ENCODE assay signal across 8 cellular contexts in genomic region chr21:44875341-44875740, GRCh38. TPM values are rescaled to one million over a fixed set of nuclear protein-coding genes. Genes with fewer than 3 reads are reported as not detected.
DNase-seq lines count a peak whose midpoint lies in the region; ATAC-seq, FAIRE-seq and TF ChIP-seq lines count a peak whose summit lies in the region.

No MANE protein-coding gene starts in this region.

- no peak for TF ChIP-seq POLR2A in GM12878 (IDR thresholded peaks at IDR 0.05; ENCODE audit: low read depth, low read length)

- FAIRE-seq in GM12878 (lab: Jason Lieb, UNC), result no peak

- peak overlapping the region; percentile 73 for H2AFZ ChIP-seq in GM12878 (ENCODE audit: control insufficient read depth, low read depth, low read length)

- intact Hi-C loops in CD8-positive, alpha-beta T cell (cut with DNase I, micrococcal nuclease), result loop anchor here (1.0 to 5.0 kb wide), 6 partner anchors 17 to 537 kb away; partner anchors contain the start of gene CFAP410 (in 1 of the 2)
- intact Hi-C loops in GM12878 (cut with micrococcal nuclease; ENCODE audit: unreplicated experiment), result loop anchor here (2.0 kb wide), 1 partner anchor 55 kb away; no protein-coding TSS in a partner anchor
- intact Hi-C loops in tibial artery (cut with DNase I; ENCODE audit: low total_unique reads), result loop anchor here (5.0 kb wide), 1 partner anchor 73 kb away; the partner anchor contains the start of gene UBE2G2
- intact Hi-C loops in posterior cingulate gyrus (cut with DNase I), result no loop called here

- peaks cover 8% of the 10 kb centered on the region for H4K20me1 ChIP-seq in GM12878 (ENCODE audit: control insufficient read depth, insufficient read depth)

- no TSS peak for BruUV-seq in GM12878 (replicated peaks; lab: Mats Ljungman, UMichigan)

- no peaks in the 10 kb centered on the region for H3K27me3 ChIP-seq in CD8-positive, alpha-beta T cell (ENCODE audit: insufficient read depth, low read length)
- H3K27me3 ChIP-seq in GM12878 (replicated peaks in 1 of 2; ENCODE audit: control insufficient read depth in 2 of 2, insufficient read depth in 2 of 2, low read length in 1 of 2) (no peaks in the 10 kb centered on the region), layer of hippocampus (ENCODE audit: control insufficient read depth, insufficient read depth, low read length) (no peaks in the 10 kb centered on the region), tibial artery (no peaks in the 10 kb centered on the region)

- peak overlapping the region; percentile 64 for H3K4me2 ChIP-seq in GM12878 (ENCODE audit: control insufficient read depth, insufficient read depth)

- no peak for TF ChIP-seq EP300 in GM12878 (IDR thresholded peaks at IDR 0.05; ENCODE audit: borderline replicate concordance in 1 of 2, control insufficient read depth in 1 of 2, low read depth in 2 of 2, low read length in 2 of 2)

- in situ Hi-C loops in GM12878 (cut with MboI), result no loop called here

- no peaks in the 10 kb centered on the region for H3K27me3 Mint-ChIP-seq in CD8-positive, alpha-beta T cell (ENCODE audit: low read depth)

- peak overlapping the region; percentile 92 for H3K9ac ChIP-seq in GM12878 (ENCODE audit: control insufficient read depth, insufficient read depth, low read length)

- no peaks in the 10 kb centered on the region for H3K9me3 Mint-ChIP-seq in CD8-positive, alpha-beta T cell

- H3K27ac ChIP-seq in CD8-positive, alpha-beta T cell (ENCODE audit: low read depth, low read length), result peak overlapping the region; percentile 62
- H3K27ac ChIP-seq in GM12878 (ENCODE audit: control insufficient read depth, insufficient read depth) (peak overlapping the region; percentile 67), layer of hippocampus (ENCODE audit: low read depth, low read length) (peak overlapping the region; percentile 90), tibial artery (peak overlapping the region; percentile 95 to 97)

- RAD21 ChIA-PET in GM12878 (lab: Charles Lee; ENCODE audit: unreplicated experiment), result interaction anchor here (0.6 to 4.0 kb wide), 8 partner anchors 17 to 413 kb away, joined by 3 to 28 read pairs (median 5); partner anchors contain the start of genes POFUT2 and UBE2G2

- WGBS in GM12878 (ENCODE audit: insufficient coverage, insufficient replicate concordance, low lambda C conversion rate, missing lambda C conversion rate), result 1% methylated on average over 8 of the region's 8 CpGs

- no peak for DNase-seq in CD8-positive, alpha-beta T cell
- DNase-seq in M059J (ENCODE audit: low read depth) (peak; percentile 82), GM12878 (ENCODE audit: low read depth, low spot score) (no peak), tibial artery (no peak), posterior cingulate gyrus (no peak)

- POLR2A ChIA-PET in CD8-positive, alpha-beta T cell (lab: Charles Lee), result interaction anchor here (0.9 to 5.8 kb wide), 5 partner anchors 19 to 57 kb away, joined by 3 to 31 read pairs (median 4); no protein-coding TSS in a partner anchor
- POLR2A ChIA-PET in GM12878 (lab: Charles Lee), result interaction anchor here (1.6 to 4.3 kb wide), 5 partner anchors 52 to 198 kb away, joined by 3 to 59 read pairs (median 15); partner anchors contain the start of gene UBE2G2

- peaks cover 34% of the 10 kb centered on the region for H3K4me1 ChIP-seq in CD8-positive, alpha-beta T cell (ENCODE audit: insufficient read depth, low read length)
- peaks cover 28% of the 10 kb centered on the region for H3K4me1 ChIP-seq in GM12878 (ENCODE audit: control insufficient read depth, insufficient read depth, low read length)
- peaks cover 0 to 37% (median 26%) of the 10 kb centered on the region in 4 donors for H3K4me1 ChIP-seq in tibial artery

- H3K4me1 Mint-ChIP-seq in CD8-positive, alpha-beta T cell (ENCODE audit: low read depth), result peaks cover 39% of the 10 kb centered on the region

- H3K4me3 ChIP-seq in CD8-positive, alpha-beta T cell (ENCODE audit: low read depth, low read length), result peak overlapping the region; percentile 76
- H3K4me3 ChIP-seq in GM12878 (peak overlapping the region; percentile 77), tibial artery (peak overlapping the region; percentile 93 to 96)

- H3K27ac Mint-ChIP-seq in CD8-positive, alpha-beta T cell, result peak overlapping the region; percentile 91

- peak; percentile 42; the same call in 1 of the 2 replicates for TF ChIP-seq RAD21 in GM12878 (IDR thresholded peaks at IDR 0.05; ENCODE audit: insufficient read depth, low read depth, low read length)

- SMC1A ChIA-PET in GM12878 (lab: Charles Lee; ENCODE audit: uncharacterized antibody, unreplicated experiment), result interaction anchor here (1.0 to 4.7 kb wide), 10 partner anchors 8 to 250 kb away, joined by 3 to 31 read pairs (median 4); partner anchors contain the start of genes ITGB2 and UBE2G2

- H3K79me2 ChIP-seq in GM12878 (ENCODE audit: control insufficient read depth, insufficient read depth, low read length), result peaks cover 31% of the 10 kb centered on the region

- H3K36me3 Mint-ChIP-seq in CD8-positive, alpha-beta T cell, result peaks cover 7% of the 10 kb centered on the region

- ATAC-seq in CD8-positive, alpha-beta T cell, result no peak
- ATAC-seq in GM12878 (no peak), GM18858 (IDR thresholded peaks at IDR 0.05; ENCODE audit: unreplicated experiment) (no peak), GM21528 (IDR thresholded peaks at IDR 0.05; ENCODE audit: low FRiP score, unreplicated experiment) (no peak)

- no peaks in the 10 kb centered on the region for H3K9me3 ChIP-seq in CD8-positive, alpha-beta T cell (ENCODE audit: low read length)
- H3K9me3 ChIP-seq in GM12878 (replicated peaks; ENCODE audit: control insufficient read depth, insufficient read depth, low read length), result no peaks in the 10 kb centered on the region
- H3K9me3 ChIP-seq in tibial artery, result no peaks in the 10 kb centered on the region

- H3K4me3 Mint-ChIP-seq in CD8-positive, alpha-beta T cell, result peak overlapping the region; percentile 93

- TF ChIP-seq CTCF in CD8-positive, alpha-beta T cell (IDR thresholded peaks at IDR 0.05), result no peak
- TF ChIP-seq CTCF in GM12878 (IDR thresholded peaks at IDR 0.05 in 2 of 3, conservative IDR thresholded peaks at IDR 0.05 in 1 of 3; ENCODE audit: control insufficient read depth in 2 of 3, extremely low read depth in 1 of 3, insufficient read depth in 1 of 3, low read depth in 3 of 3, low read length in 3 of 3), result peak in 2 of 3 experiments; percentile 12 to 49; a peak in 2 of 6 replicates
- peak in 1 of 2 experiments; percentile 11 for TF ChIP-seq CTCF in tibial artery (IDR thresholded peaks at IDR 0.05)

- CTCF ChIA-PET in CD8-positive, alpha-beta T cell (lab: Charles Lee), result interaction anchor here (0.7 to 5.0 kb wide), 12 partner anchors 17 to 365 kb away, joined by 3 to 42 read pairs (median 4); partner anchors contain the start of gene UBE2G2
- CTCF ChIA-PET in GM12878 (lab: Yijun Ruan, JAX), result interaction anchor here (0.9 to 7.4 kb wide), 13 partner anchors 9 to 265 kb away, joined by 3 to 67 read pairs (median 4); partner anchors contain the start of gene UBE2G2

- no peaks in the 10 kb centered on the region for H3K36me3 ChIP-seq in CD8-positive, alpha-beta T cell (ENCODE audit: insufficient read depth, low read length)
- H3K36me3 ChIP-seq in GM12878 (ENCODE audit: control insufficient read depth in 2 of 2, insufficient read depth in 2 of 2, low read length in 1 of 2) (no peaks in the 10 kb centered on the region), tibial artery (no peaks in the 10 kb centered on the region)

RNA-seq across cellular contexts. Expression of gene PTTG1IP, which starts 1.9 kb away (rescaled TPM):
- total RNA-seq in CD8-positive, alpha-beta T cell, result 10 to 100 TPM; 71.0 to 73.3 TPM
- 470 and 558 TPM in 2 replicates for total RNA-seq in M059J (2014; rRNA removed; shearing (Covaris generic))
- 40.3 and 40.4 TPM in 2 replicates for total RNA-seq in GM12878 (2013; cell fraction: nucleolus; rRNA removed)
- total RNA-seq in GM12878 (2014; rRNA removed), result 46.9 and 48.0 TPM in 2 replicates
- 30.2 and 33.4 TPM in 2 replicates for total RNA-seq in GM12878 (2014; rRNA removed; fragmentation: Illumina TruSeq; extraction: Trizol)
- 45.5 and 46.7 TPM in 2 replicates for total RNA-seq in GM12878 (2021)
- polyA plus RNA-seq in GM12878 (2011; ENCODE audit: low read depth), result 19.6 TPM
- 44.2 and 49.2 TPM in 2 replicates for polyA plus RNA-seq in GM12878 (2011; rRNA removed)
- 39.6 and 41.6 TPM in 2 replicates for polyA plus RNA-seq in GM12878 (2011; cell fraction: cytosol; rRNA removed)
- polyA plus RNA-seq in GM12878 (2011; cell fraction: nucleus; rRNA removed), result 46.1 and 56.8 TPM in 2 replicates
- 28.3 and 33.6 TPM in 2 replicates for polyA plus RNA-seq in GM12878 (2012)
- polyA plus RNA-seq in GM12878 (2014; fragmentation: Illumina TruSeq; extraction: Trizol), result 33.2 and 33.8 TPM in 2 replicates
- 10 to 100 TPM in 1 of 2 experiments, 1 to 10 TPM in 1; 2.4 to 10.4 TPM for polyA plus RNA-seq in GM12878 (2014; fragmentation: Nextera tagmentation; extraction: Ambion mirVana)
- polyA plus RNA-seq in GM12878 (2014; rRNA removed), result 39.3 and 43.4 TPM in 2 replicates
- 10 to 100 TPM; 49.5 to 56.4 TPM for polyA plus RNA-seq in GM12878 (2016; fragmentation: Nextera tagmentation; extraction: Ambion mirVana)
- 19.2 and 29.2 TPM in 2 replicates for polyA minus RNA-seq in GM12878 (2011; rRNA and poly(A)+ RNA removed)
- polyA minus RNA-seq in GM12878 (2011; cell fraction: cytosol; rRNA and poly(A)+ RNA removed), result 16.7 and 22.1 TPM in 2 replicates
- 11.8 and 15.6 TPM in 2 replicates for polyA minus RNA-seq in GM12878 (2011; cell fraction: nucleus; rRNA and poly(A)+ RNA removed)

RNA-seq across cellular contexts. Expression of gene ITGB2, which starts 45.4 kb away (rescaled TPM):
- 100 to 1,000 TPM; 234 to 245 TPM for total RNA-seq in CD8-positive, alpha-beta T cell
- total RNA-seq in M059J (2014; rRNA removed; shearing (Covaris generic)), result 0.10 TPM in 1 of 2 replicates, not detected in the other
- total RNA-seq in GM12878 (2013; cell fraction: nucleolus; rRNA removed), result 316 and 431 TPM in 2 replicates
- total RNA-seq in GM12878 (2014; rRNA removed) (85.3 and 101 TPM in 2 replicates), GM12878 (2014; rRNA removed; fragmentation: Illumina TruSeq; extraction: Trizol) (25.2 and 31.3 TPM in 2 replicates), GM12878 (2021) (162 and 172 TPM in 2 replicates)
- polyA plus RNA-seq in GM12878 (2011; ENCODE audit: low read depth), result 46.7 TPM
- polyA plus RNA-seq in GM12878 (2011; rRNA removed) (31.3 and 57.2 TPM in 2 replicates), GM12878 (2014; fragmentation: Illumina TruSeq; extraction: Trizol) (17.2 and 38.7 TPM in 2 replicates), GM12878 (2014; fragmentation: Nextera tagmentation; extraction: Ambion mirVana) (10 to 100 TPM in 1 of 2 experiments, 1 to 10 TPM in 1; 8.0 to 19.8 TPM), GM12878 (2014; rRNA removed) (60.6 and 67.5 TPM in 2 replicates), GM12878 (2016; fragmentation: Nextera tagmentation; extraction: Ambion mirVana) (100 to 1,000 TPM; 120 to 128 TPM)
- polyA plus RNA-seq in GM12878 (2011; cell fraction: cytosol; rRNA removed), result 131 and 135 TPM in 2 replicates
- polyA plus RNA-seq in GM12878 (2011; cell fraction: nucleus; rRNA removed), result 271 and 308 TPM in 2 replicates
- polyA plus RNA-seq in GM12878 (2012), result 78.4 and 88.1 TPM in 2 replicates
- polyA minus RNA-seq in GM12878 (2011; rRNA and poly(A)+ RNA removed), result 34.5 and 84.6 TPM in 2 replicates
- polyA minus RNA-seq in GM12878 (2011; cell fraction: cytosol; rRNA and poly(A)+ RNA removed), result 49.2 and 68.0 TPM in 2 replicates
- 58.9 and 82.0 TPM in 2 replicates for polyA minus RNA-seq in GM12878 (2011; cell fraction: nucleus; rRNA and poly(A)+ RNA removed)

RNA-seq across cellular contexts. Expression of gene SUMO3, which starts 57.5 kb away (rescaled TPM):
- 10 to 100 TPM; 84.7 to 87.3 TPM for total RNA-seq in CD8-positive, alpha-beta T cell
- total RNA-seq in M059J (2014; rRNA removed; shearing (Covaris generic)), result 198 and 200 TPM in 2 replicates
- total RNA-seq in GM12878 (2013; cell fraction: nucleolus; rRNA removed), result 19.0 and 22.2 TPM in 2 replicates
- total RNA-seq in GM12878 (2014; rRNA removed), result 67.5 and 77.0 TPM in 2 replicates
- total RNA-seq in GM12878 (2014; rRNA removed; fragmentation: Illumina TruSeq; extraction: Trizol), result 70.3 and 74.3 TPM in 2 replicates
- total RNA-seq in GM12878 (2021), result 85.9 and 91.3 TPM in 2 replicates
- polyA plus RNA-seq in GM12878 (2011; ENCODE audit: low read depth), result 60.5 TPM
- polyA plus RNA-seq in GM12878 (2011; rRNA removed), result 106 and 119 TPM in 2 replicates
- polyA plus RNA-seq in GM12878 (2011; cell fraction: cytosol; rRNA removed), result 120 and 127 TPM in 2 replicates
- 42.9 and 57.8 TPM in 2 replicates for polyA plus RNA-seq in GM12878 (2011; cell fraction: nucleus; rRNA removed)
- 70.8 and 81.7 TPM in 2 replicates for polyA plus RNA-seq in GM12878 (2012)
- polyA plus RNA-seq in GM12878 (2014; fragmentation: Illumina TruSeq; extraction: Trizol), result 80.0 and 88.4 TPM in 2 replicates
- 10 to 100 TPM; 14.3 to 33.0 TPM for polyA plus RNA-seq in GM12878 (2014; fragmentation: Nextera tagmentation; extraction: Ambion mirVana)
- polyA plus RNA-seq in GM12878 (2014; rRNA removed), result 91.3 and 98.3 TPM in 2 replicates
- polyA plus RNA-seq in GM12878 (2016; fragmentation: Nextera tagmentation; extraction: Ambion mirVana), result 100 to 1,000 TPM; 164 TPM
- polyA minus RNA-seq in GM12878 (2011; rRNA and poly(A)+ RNA removed), result 62.3 and 66.9 TPM in 2 replicates
- 31.8 and 32.6 TPM in 2 replicates for polyA minus RNA-seq in GM12878 (2011; cell fraction: cytosol; rRNA and poly(A)+ RNA removed)
- polyA minus RNA-seq in GM12878 (2011; cell fraction: nucleus; rRNA and poly(A)+ RNA removed), result 12.9 and 17.7 TPM in 2 replicates

Comparison
In these comparisons a context has a peak if more than half of its experiments do, and no peak if none do; other contexts are left out.
1. RNA of gene ITGB2, which starts 45.4 kb away (total RNA-seq): 234 to 245 TPM in CD8-positive, alpha-beta T cell and 25.2 to 431 TPM in GM12878; 0.10 TPM in M059J; every median in the first group is over 10 times any median in the second.
2. Peak in every context shown above with its lines, with median percentiles within 50 percentile points of each other: H3K27ac ChIP-seq and H3K4me3 ChIP-seq.